8 cellular contexts compared by ENCODE assay signal in genomic region chrX:101347859-101348451, GRCh38. TPM values are rescaled to one million over a fixed set of nuclear protein-coding genes. Genes with fewer than 3 reads are reported as not detected.
A peak's percentile ranks its signal among the peaks of the same experiment; 100 is the strongest.
DNase-seq lines count a peak whose midpoint lies in the region; ATAC-seq and TF ChIP-seq lines count a peak whose summit lies in the region.

No MANE protein-coding gene starts in this region.

- DNase-seq in BJ (ENCODE audit: low read depth) (no peak), MM.1S (no peak), dorsolateral prefrontal cortex (peak in 1 of 10 donors; percentile 5), mesenchymal stem cell (peak; percentile 45), vagina (ENCODE audit: extremely low spot score in 2 of 2) (no peak), foreskin melanocyte (no peak), GM19238 (ENCODE audit: insufficient read length, low spot score) (no peak)

- H3K4me3 ChIP-seq in BJ (ENCODE audit: low read depth, low read length) (peak overlapping the region; percentile 78), MM.1S (ENCODE audit: low read length) (peak overlapping the region; percentile 89), dorsolateral prefrontal cortex (peak overlapping the region; percentile 42 to 82 (median 66)), mesenchymal stem cell (ENCODE audit: insufficient read depth in 1 of 2, low read depth in 1 of 2, low read length in 2 of 2) (peak overlapping the region; percentile 69 to 85), vagina (peak overlapping the region; percentile 59 to 62)

- H3K4me2 ChIP-seq in MM.1S (ENCODE audit: low read depth, low read length) (peak overlapping the region; percentile 63), mesenchymal stem cell (ENCODE audit: low read length, poor library complexity, severe bottlenecking) (peak overlapping the region; percentile 59)

- WGBS in mesenchymal stem cell, result 0% methylated on average over 4 of the region's 14 CpGs

- no peaks in the 10 kb centered on the region for H3K4me1 ChIP-seq in MM.1S (ENCODE audit: low read length)
- no peaks in the 10 kb centered on the region for H3K4me1 ChIP-seq in mesenchymal stem cell (ENCODE audit: control insufficient read depth, insufficient read depth, low read depth, low read length)
- H3K4me1 ChIP-seq in vagina, result peaks cover 9% of the 10 kb centered on the region

- H2BK12ac ChIP-seq in mesenchymal stem cell (ENCODE audit: low read length in 2 of 2), result no peak overlapping the region

- H2AK5ac ChIP-seq in mesenchymal stem cell (ENCODE audit: low read length, severe bottlenecking), result no peak overlapping the region

- TF ChIP-seq CTCF in BJ (IDR thresholded peaks at IDR 0.05; ENCODE audit: insufficient read depth, low read depth, low read length), result no peak
- no peak for TF ChIP-seq CTCF in MM.1S (IDR thresholded peaks at IDR 0.05; ENCODE audit: low read length)
- TF ChIP-seq CTCF in dorsolateral prefrontal cortex (IDR thresholded peaks at IDR 0.05 in 54 of 56, conservative IDR thresholded peaks at IDR 0.05 in 2 of 56; ENCODE audit: low read depth in 1 of 56, partially characterized antibody in 56 of 56), result no peak
- no peak for TF ChIP-seq CTCF in vagina (IDR thresholded peaks at IDR 0.05)

- CTCF ChIA-PET in BJ (lab: Yijun Ruan, JAX), result no interaction called here

- H3K36me3 ChIP-seq in BJ (ENCODE audit: control insufficient read depth, insufficient read depth, low read length) (no peaks in the 10 kb centered on the region; the same call in 1 of the 2 replicates), MM.1S (replicated peaks; ENCODE audit: insufficient read depth, low read length) (no peaks in the 10 kb centered on the region), mesenchymal stem cell (ENCODE audit: control insufficient read depth in 1 of 2, insufficient read depth in 2 of 2, low read depth in 1 of 2, low read length in 2 of 2) (no peaks in the 10 kb centered on the region), vagina (no peaks in the 10 kb centered on the region)

- no peaks in the 10 kb centered on the region for H3K9me3 ChIP-seq in MM.1S (replicated peaks; ENCODE audit: insufficient read depth, low read length)
- H3K9me3 ChIP-seq in mesenchymal stem cell (ENCODE audit: control insufficient read depth, low read length), result no peaks in the 10 kb centered on the region
- H3K9me3 ChIP-seq in vagina, result no peaks in the 10 kb centered on the region

- no peaks in the 10 kb centered on the region for H4K20me1 ChIP-seq in MM.1S (ENCODE audit: insufficient read depth, low read length)

- no peak overlapping the region for H3K4ac ChIP-seq in mesenchymal stem cell (ENCODE audit: low read depth in 1 of 2, low read length in 2 of 2)

- no peak overlapping the region for H4K8ac ChIP-seq in mesenchymal stem cell (ENCODE audit: low read length)

- H2BK120ac ChIP-seq in mesenchymal stem cell (ENCODE audit: low read depth, low read length), result no peak overlapping the region

- H2BK5ac ChIP-seq in mesenchymal stem cell (ENCODE audit: low read depth, low read length, poor library complexity, severe bottlenecking), result no peak overlapping the region

- no peak for TF ChIP-seq POLR2A in vagina (IDR thresholded peaks at IDR 0.05)

- H2BK15ac ChIP-seq in mesenchymal stem cell (ENCODE audit: low read depth, poor library complexity, severe bottlenecking), result no peak overlapping the region

- peaks cover 38% of the 10 kb centered on the region for H3K79me2 ChIP-seq in MM.1S (ENCODE audit: low read length)

- H3K14ac ChIP-seq in mesenchymal stem cell (ENCODE audit: low read length in 2 of 2), result no peak overlapping the region

- POLR2A ChIA-PET in BJ (lab: Charles Lee), result interaction anchor here (0.6 kb wide), 1 partner anchor 19 kb away, joined by 3 read pairs; no protein-coding TSS in a partner anchor

- H2AFZ ChIP-seq in MM.1S (ENCODE audit: low read length) (peak overlapping the region; percentile 84), mesenchymal stem cell (ENCODE audit: low read depth, low read length) (no peak overlapping the region)

- H3K9ac ChIP-seq in MM.1S (ENCODE audit: low read length) (peak overlapping the region; percentile 88), mesenchymal stem cell (ENCODE audit: low read length) (peak overlapping the region; percentile 80)

- intact Hi-C loops in dorsolateral prefrontal cortex (cut with DNase I), result no loop called here
- intact Hi-C loops in vagina (cut with DNase I), result no loop called here

- H3F3A ChIP-seq in MM.1S (ENCODE audit: insufficient read depth, low read length), result no peaks in the 10 kb centered on the region

- no peak overlapping the region for H3K23ac ChIP-seq in mesenchymal stem cell (ENCODE audit: low read length in 2 of 2)

- H3K79me1 ChIP-seq in mesenchymal stem cell (replicated peaks; ENCODE audit: low read length, poor library complexity, severe bottlenecking), result peaks cover 2% of the 10 kb centered on the region

- no peaks in the 10 kb centered on the region for H3K9me2 ChIP-seq in MM.1S (replicated peaks; ENCODE audit: insufficient read depth, low read length)

- ATAC-seq in GM21423 (IDR thresholded peaks at IDR 0.05; ENCODE audit: unreplicated experiment), result peak; percentile 22

- no peak overlapping the region for H4K91ac ChIP-seq in mesenchymal stem cell (ENCODE audit: low read length)

- H3K18ac ChIP-seq in mesenchymal stem cell (ENCODE audit: low read depth in 1 of 2, low read length in 2 of 2), result no peak overlapping the region

- H3K27ac ChIP-seq in MM.1S (ENCODE audit: low read length) (peak overlapping the region; percentile 79; the same call in 1 of the 2 replicates), dorsolateral prefrontal cortex (peak overlapping the region in 12 of 59 donors; percentile 54 to 86 (median 78)), mesenchymal stem cell (ENCODE audit: low read length, poor library complexity, severe bottlenecking) (no peak overlapping the region), vagina (peak overlapping the region; percentile 88)

- H3K27me3 ChIP-seq in BJ (ENCODE audit: control insufficient read depth, insufficient read depth, low read length) (no peaks in the 10 kb centered on the region), MM.1S (replicated peaks; ENCODE audit: insufficient read depth, low read length) (no peaks in the 10 kb centered on the region), dorsolateral prefrontal cortex (peaks cover 0 to 55% (median 4%) of the 10 kb centered on the region in 45 donors), mesenchymal stem cell (ENCODE audit: control insufficient read depth in 1 of 2, insufficient read depth in 1 of 2, low read length in 2 of 2) (peaks cover 0 to 4% of the 10 kb centered on the region in 2 experiments), vagina (no peaks in the 10 kb centered on the region)

RNA-seq across cellular contexts. Expression of gene TIMM8A, which starts 0.6 kb away (rescaled TPM):
- 5.9 and 6.4 TPM in 2 replicates for polyA plus RNA-seq in BJ (2011; rRNA removed)
- 2.9 and 5.2 TPM in 2 replicates for polyA minus RNA-seq in BJ (2011; rRNA and poly(A)+ RNA removed)
- total RNA-seq in dorsolateral prefrontal cortex (10 to 100 TPM in 115 of 120 experiments, 1 to 10 TPM in 5; 7.6 to 22.0 (median 14.8) TPM), vagina (5.6 TPM)
- 7.0 TPM for polyA plus RNA-seq in mesenchymal stem cell (2013, experiment 1 of 2)
- polyA plus RNA-seq in mesenchymal stem cell (2013, experiment 2 of 2), result 7.8 TPM

RNA-seq across cellular contexts. Expression of gene BTK, which starts 38.0 kb away (rescaled TPM):
- polyA plus RNA-seq in BJ (2011; rRNA removed), result not detected in 2 replicates
- polyA minus RNA-seq in BJ (2011; rRNA and poly(A)+ RNA removed), result not detected in 2 replicates
- total RNA-seq in dorsolateral prefrontal cortex, result 10 to 100 TPM in 3 of 120 experiments, 1 to 10 TPM in 117; 1.5 to 11.7 (median 4.6) TPM
- polyA plus RNA-seq in mesenchymal stem cell (2013, experiment 1 of 2), result 0.30 TPM
- 0.33 TPM for polyA plus RNA-seq in mesenchymal stem cell (2013, experiment 2 of 2)
- 4.4 TPM for total RNA-seq in vagina

RNA-seq across cellular contexts. Expression of gene RPL36A, which starts 42.9 kb away (rescaled TPM):
- 1,079 and 2,002 TPM in 2 replicates for polyA plus RNA-seq in BJ (2011; rRNA removed)
- polyA minus RNA-seq in BJ (2011; rRNA and poly(A)+ RNA removed), result 15.4 and 36.1 TPM in 2 replicates
- 100 to 1,000 TPM in 21 of 120 experiments, 10 to 100 TPM in 99; 23.1 to 180 (median 63.0) TPM for total RNA-seq in dorsolateral prefrontal cortex
- polyA plus RNA-seq in mesenchymal stem cell (2013, experiment 1 of 2), result 2,923 TPM
- polyA plus RNA-seq in mesenchymal stem cell (2013, experiment 2 of 2), result 2,774 TPM
- 514 TPM for total RNA-seq in vagina

RNA-seq across cellular contexts. Expression of gene TAF7L, which starts 56.8 kb away (rescaled TPM):
- 0.13 and 0.22 TPM in 2 replicates for polyA plus RNA-seq in BJ (2011; rRNA removed)
- not detected in 2 replicates for polyA minus RNA-seq in BJ (2011; rRNA and poly(A)+ RNA removed)
- total RNA-seq in dorsolateral prefrontal cortex (1 to 10 TPM in 48 of 120 experiments, under 1 TPM in 70, not detected in 2; 0.28 to 2.1 (median 0.84) TPM), vagina (2.5 TPM)
- polyA plus RNA-seq in mesenchymal stem cell (2013, experiment 1 of 2), result 0.12 TPM
- 0.15 TPM for polyA plus RNA-seq in mesenchymal stem cell (2013, experiment 2 of 2)

RNA-seq across cellular contexts. Expression of gene GLA, which starts 59.8 kb away (rescaled TPM):
- 28.4 and 29.2 TPM in 2 replicates for polyA plus RNA-seq in BJ (2011; rRNA removed)
- 4.7 and 9.0 TPM in 2 replicates for polyA minus RNA-seq in BJ (2011; rRNA and poly(A)+ RNA removed)
- total RNA-seq in dorsolateral prefrontal cortex (10 to 100 TPM in 117 of 120 experiments, 1 to 10 TPM in 3; 8.9 to 38.7 (median 15.0) TPM), vagina (15.5 TPM)
- polyA plus RNA-seq in mesenchymal stem cell (2013, experiment 1 of 2), result 66.5 TPM
- 71.3 TPM for polyA plus RNA-seq in mesenchymal stem cell (2013, experiment 2 of 2)
